ENCODE assay signal across 11 cellular contexts in genomic region chr16:79334127-79334526, GRCh38.
DNase-seq lines count a peak whose midpoint lies in the region; ATAC-seq, FAIRE-seq and TF ChIP-seq lines count a peak whose summit lies in the region.
"Had no signal": no experiment of that assay in that cellular context is flagged by ENCODE, and none has a peak within 500 bp of the region (broad histone marks: within the 10 kb centered on the region; RNA-seq: fewer than 3 reads in every experiment).

No MANE protein-coding gene starts in this region.

- H3K9me3 ChIP-seq in neural progenitor cell (ENCODE audit: low read depth) (no peaks in the 10 kb centered on the region), SK-N-SH (no peaks in the 10 kb centered on the region)
- H3K9me3 ChIP-seq: gastroesophageal sphincter had no signal

- no peaks in the 10 kb centered on the region for H3F3A ChIP-seq in neural progenitor cell (ENCODE audit: low read depth)
- no peaks in the 10 kb centered on the region for H3F3A ChIP-seq in SK-N-SH (replicated peaks; ENCODE audit: insufficient read depth)

- H3K27me3 Mint-ChIP-seq in neural progenitor cell (ENCODE audit: insufficient read depth, low read depth): peaks cover 13% of the 10 kb centered on the region

- H3K4me3 ChIP-seq in neural progenitor cell (no peak overlapping the region), SK-N-SH (ENCODE audit: low read depth in 2 of 2, low read length in 1 of 2) (no peak overlapping the region)
- H3K4me3 ChIP-seq: gastroesophageal sphincter had no signal

- no peaks in the 10 kb centered on the region for H3K27me3 ChIP-seq in neural progenitor cell
- no peaks in the 10 kb centered on the region for H3K27me3 ChIP-seq in SK-N-SH (ENCODE audit: insufficient read depth)
- H3K27me3 ChIP-seq: gastroesophageal sphincter had no signal

- H2AFZ ChIP-seq in neural progenitor cell (replicated peaks): no peak overlapping the region
- no peak overlapping the region for H2AFZ ChIP-seq in SK-N-SH (ENCODE audit: low read depth)

- FAIRE-seq in D721Med (lab: Jason Lieb, UNC): no peak
- FAIRE-seq: bronchial epithelial cell had no signal

- TF ChIP-seq RAD21 in SK-N-SH (IDR thresholded peaks at IDR 0.05; ENCODE audit: low read length): no peak

- H3K4me1 Mint-ChIP-seq in neural progenitor cell: peaks cover 8% of the 10 kb centered on the region

- CTCF ChIA-PET in SK-N-SH (lab: Yijun Ruan, JAX): interaction anchor here (0.5 to 1.2 kb wide), 3 partner anchors 25 to 268 kb away, joined by 3 read pairs; no protein-coding TSS in a partner anchor

- POLR2A ChIA-PET in SK-N-SH (lab: Yijun Ruan, JAX): no interaction called here

- no peak for DNase-seq in D721Med (ENCODE audit: insufficient read length, low spot score)
- DNase-seq in HT-29 (ENCODE audit: low spot score): peak; percentile 19
- DNase-seq in activated T-cell treated with anti-CD3 and anti-CD28 coated beads for 24 hours (ENCODE audit: low read depth): peak; percentile 16
- peak; percentile 59 for DNase-seq in neural progenitor cell (ENCODE audit: low spot score)
- no peak for DNase-seq in SK-N-SH
- DNase-seq in activated gamma-delta T cell treated with Interleukin-2 at 50 U/mL for 16 hours: no peak
- DNase-seq: NCI-H446 had no signal

- no peaks in the 10 kb centered on the region for H3K36me3 ChIP-seq in neural progenitor cell
- H3K36me3 ChIP-seq in SK-N-SH (replicated peaks in 1 of 2; ENCODE audit: control insufficient read depth in 1 of 2, insufficient read depth in 2 of 2, low read length in 1 of 2): no peaks in the 10 kb centered on the region
- H3K36me3 ChIP-seq: gastroesophageal sphincter had no signal

- no peaks in the 10 kb centered on the region for H3K9me2 ChIP-seq in SK-N-SH

- H4K20me1 ChIP-seq in neural progenitor cell (ENCODE audit: low read depth) (no peaks in the 10 kb centered on the region), SK-N-SH (ENCODE audit: insufficient read depth) (no peaks in the 10 kb centered on the region)

- 49% methylated on average over 9 of the region's 13 CpGs for WGBS in SK-N-SH (ENCODE audit: low lambda C conversion rate)

- H3K27ac ChIP-seq in neural progenitor cell (no peak overlapping the region), SK-N-SH (ENCODE audit: low read depth in 2 of 2, low read length in 1 of 2) (no peak overlapping the region)
- H3K27ac ChIP-seq: gastroesophageal sphincter had no signal

- no peak overlapping the region for H3K27ac Mint-ChIP-seq in neural progenitor cell

- peak; percentile 10 for TF ChIP-seq CTCF in D721Med (IDR thresholded peaks at IDR 0.05; ENCODE audit: insufficient read depth, missing control alignments)
- TF ChIP-seq CTCF in neural progenitor cell (IDR thresholded peaks at IDR 0.05): peak; percentile 75
- TF ChIP-seq CTCF in SK-N-SH (IDR thresholded peaks at IDR 0.05): no peak

- no peaks in the 10 kb centered on the region for H3K36me3 Mint-ChIP-seq in neural progenitor cell

- ATAC-seq in GM21723 (IDR thresholded peaks at IDR 0.05; ENCODE audit: unreplicated experiment) (no peak), HG03175 (IDR thresholded peaks at IDR 0.05; ENCODE audit: unreplicated experiment) (no peak)
- ATAC-seq: gastroesophageal sphincter had no signal

- H3K9me3 Mint-ChIP-seq in neural progenitor cell: peaks cover 4% of the 10 kb centered on the region

- H3K4me2 ChIP-seq in neural progenitor cell (no peak overlapping the region), SK-N-SH (no peak overlapping the region)

- no peak for TF ChIP-seq EP300 in SK-N-SH (IDR thresholded peaks at IDR 0.05; ENCODE audit: borderline replicate concordance in 1 of 2, low read depth in 1 of 2, low read length in 1 of 2)

- no peak overlapping the region for H3K4me3 Mint-ChIP-seq in neural progenitor cell

- no peaks in the 10 kb centered on the region for H3K79me2 ChIP-seq in neural progenitor cell (ENCODE audit: low read depth)
- no peaks in the 10 kb centered on the region for H3K79me2 ChIP-seq in SK-N-SH (ENCODE audit: insufficient read depth)

- H3K9ac ChIP-seq in neural progenitor cell (no peak overlapping the region), SK-N-SH (no peak overlapping the region)

- peaks cover 2% of the 10 kb centered on the region for H3K4me1 ChIP-seq in neural progenitor cell
- no peaks in the 10 kb centered on the region for H3K4me1 ChIP-seq in SK-N-SH (ENCODE audit: control insufficient read depth in 1 of 2, insufficient read depth in 2 of 2, low read depth in 1 of 2, low read length in 1 of 2)

TF ChIP-seq in SK-N-SH, 30 proteins besides CTCF, POLR2A, EP300 and RAD21:
- TF ChIP-seq CHD2 (IDR thresholded peaks at IDR 0.05; ENCODE audit: low read length, partially characterized antibody) (no peak), TCF12 (IDR thresholded peaks at IDR 0.05) (no peak), YY1 (IDR thresholded peaks at IDR 0.05; ENCODE audit: low read depth) (no peak), TAF1 (IDR thresholded peaks at IDR 0.05; ENCODE audit: borderline replicate concordance, low read depth, low read length) (no peak)

Comparison
In these comparisons a context has a peak if more than half of its experiments do, and no peak if none do; other contexts are left out.
1. DNase-seq: peak in HT-29 (single experiment), activated T-cell treated with anti-CD3 and anti-CD28 coated beads for 24 hours (single experiment) and neural progenitor cell (single experiment); none in D721Med (single experiment), SK-N-SH (single experiment) and activated gamma-delta T cell treated with Interleukin-2 at 50 U/mL for 16 hours (single experiment).